9 cellular contexts compared by ENCODE assay signal in the genomic region with DNA sequence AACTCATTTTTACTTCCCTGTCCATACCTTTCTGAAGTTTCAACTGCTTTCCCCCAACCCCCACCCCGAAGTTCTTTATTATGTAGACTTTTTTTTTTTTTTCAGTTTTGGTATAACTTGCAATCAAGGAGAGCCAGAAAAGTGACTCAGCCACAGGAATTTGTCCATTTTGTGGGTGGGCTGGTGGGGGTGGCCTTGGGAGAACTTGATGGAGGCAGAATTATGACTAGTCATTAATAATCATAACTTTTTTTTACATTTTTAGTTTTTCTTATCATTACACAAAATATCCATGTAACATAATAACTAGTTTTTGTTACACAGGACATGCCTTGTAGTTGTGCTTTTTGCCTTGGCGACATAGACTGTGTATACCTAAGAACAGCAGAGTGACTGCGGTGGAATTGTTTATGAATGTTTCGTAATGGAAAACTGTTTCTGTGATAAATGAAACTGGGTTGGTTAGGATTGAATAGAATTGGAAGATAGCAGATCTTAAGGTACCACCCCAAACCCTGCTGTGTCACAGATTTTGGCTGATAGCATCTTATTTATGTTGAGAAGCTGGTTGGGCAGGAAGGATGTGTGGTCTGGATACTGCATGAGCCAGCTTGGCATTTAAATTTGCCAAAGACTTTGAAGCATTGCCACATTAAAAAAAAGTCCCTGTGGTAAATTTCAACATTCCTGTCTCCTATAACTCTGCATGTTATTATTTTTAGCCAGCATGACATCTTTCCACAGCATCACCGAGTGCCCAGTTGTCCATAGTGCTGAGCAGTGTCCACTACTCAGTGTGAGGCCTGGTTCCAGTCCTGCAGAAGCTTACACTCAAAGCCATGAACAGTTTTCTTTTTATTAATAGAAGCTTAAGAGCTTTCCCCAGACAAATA. TPM values are rescaled to one million over a fixed set of nuclear protein-coding genes. Genes with fewer than 3 reads are reported as not detected.
DNase-seq lines count a peak whose midpoint lies in the region; ATAC-seq and TF ChIP-seq lines count a peak whose summit lies in the region.
"Had no signal": no experiment of that assay in that cellular context is flagged by ENCODE, and none has a peak within 500 bp of the region (broad histone marks: within the 10 kb centered on the region; RNA-seq: fewer than 3 reads in every experiment).

No MANE protein-coding gene starts in this region.

- no peaks in the 10 kb centered on the region for H3K36me3 Mint-ChIP-seq in activated T-cell treated with anti-CD3 and anti-CD28 coated beads, Interleukin-2, amount 50 U/mL, for 4 hours (ENCODE audit: insufficient read depth)

- H3K27me3 Mint-ChIP-seq in activated T-cell treated with anti-CD3 and anti-CD28 coated beads, Interleukin-2, amount 50 U/mL, for 4 hours (ENCODE audit: low read depth): peaks cover 3% of the 10 kb centered on the region

- no peaks in the 10 kb centered on the region for H3K79me2 ChIP-seq in Loucy (ENCODE audit: insufficient read depth, low read length)

- H3K9me2 ChIP-seq in Loucy (replicated peaks; ENCODE audit: low read depth, low read length): no peaks in the 10 kb centered on the region

- no peaks in the 10 kb centered on the region for H3F3A ChIP-seq in Loucy (ENCODE audit: low read depth)

- no peak for TF ChIP-seq CTCF in Loucy (conservative IDR thresholded peaks at IDR 0.05; ENCODE audit: low read length)
- TF ChIP-seq CTCF in kidney epithelial cell (IDR thresholded peaks at IDR 0.05; ENCODE audit: insufficient read depth, low read length, poor library complexity, severe bottlenecking): no peak

- H3K36me3 ChIP-seq in BLaER1 (no peaks in the 10 kb centered on the region), Loucy (ENCODE audit: insufficient read depth, low read length) (no peaks in the 10 kb centered on the region), kidney epithelial cell (ENCODE audit: control insufficient read depth, insufficient read depth, low read length) (no peaks in the 10 kb centered on the region)

- ATAC-seq in activated T-cell treated with anti-CD3 and anti-CD28 coated beads, Interleukin-2, amount 50 U/mL, for 4 hours: peak; percentile 83 to 87
- no peak for ATAC-seq in HG03159 (IDR thresholded peaks at IDR 0.05; ENCODE audit: unreplicated experiment)

- intact Hi-C loops in posterior vena cava (cut with DNase I): no loop called here

- H4K20me1 ChIP-seq in BLaER1 (no peaks in the 10 kb centered on the region), Loucy (ENCODE audit: insufficient read depth, low read length, poor library complexity, severe bottlenecking) (no peaks in the 10 kb centered on the region)

- H2AFZ ChIP-seq in Loucy (ENCODE audit: low read length): no peak overlapping the region

- H3K4me3 ChIP-seq in BLaER1: no peak overlapping the region
- peak overlapping the region; percentile 33 for H3K4me3 ChIP-seq in Loucy (ENCODE audit: low read length, poor library complexity, severe bottlenecking)
- no peak overlapping the region for H3K4me3 ChIP-seq in kidney epithelial cell (ENCODE audit: low read depth, low read length)

- H3K4me1 Mint-ChIP-seq in activated T-cell treated with anti-CD3 and anti-CD28 coated beads, Interleukin-2, amount 50 U/mL, for 4 hours (ENCODE audit: low read depth): peaks cover 12% of the 10 kb centered on the region

- H3K27me3 ChIP-seq in BLaER1 (no peaks in the 10 kb centered on the region), Loucy (ENCODE audit: insufficient read depth, low read length, poor library complexity, severe bottlenecking) (no peaks in the 10 kb centered on the region), kidney epithelial cell (ENCODE audit: control insufficient read depth, insufficient read depth, low read length) (no peaks in the 10 kb centered on the region)

- H3K4me1 ChIP-seq in BLaER1 (peaks cover 8% of the 10 kb centered on the region), Loucy (ENCODE audit: insufficient read depth, low read length, poor library complexity, severe bottlenecking) (peaks cover 16% of the 10 kb centered on the region)

- H3K9me3 ChIP-seq in BLaER1 (no peaks in the 10 kb centered on the region), Loucy (ENCODE audit: insufficient read depth, low read depth, low read length) (no peaks in the 10 kb centered on the region)

- no peak overlapping the region for H3K27ac ChIP-seq in BLaER1

- H3K4me2 ChIP-seq in BLaER1 (peak overlapping the region; percentile 27), Loucy (ENCODE audit: low read depth, low read length, poor library complexity, severe bottlenecking) (peak overlapping the region; percentile 40)

- no peak for DNase-seq in activated T-cell treated with anti-CD3 and anti-CD28 coated beads, Interleukin-2, amount 50 U/mL, for 4 hours
- DNase-seq in kidney epithelial cell (ENCODE audit: low read depth) (peak; percentile 59), G401 (ENCODE audit: low spot score) (no peak), posterior vena cava (ENCODE audit: low spot score) (no peak), UCSD-AML1 (lab: John Stamatoyannopoulos, UW; ENCODE audit: unreplicated experiment) (no peak)
- DNase-seq: amygdala had no signal

- H3K9ac ChIP-seq in BLaER1: no peak overlapping the region
- no peak overlapping the region for H3K9ac ChIP-seq in Loucy (ENCODE audit: low read depth, low read length, poor library complexity, severe bottlenecking)

- no peak overlapping the region for H3K4me3 Mint-ChIP-seq in activated T-cell treated with anti-CD3 and anti-CD28 coated beads, Interleukin-2, amount 50 U/mL, for 4 hours

- no peaks in the 10 kb centered on the region for H3K9me3 Mint-ChIP-seq in activated T-cell treated with anti-CD3 and anti-CD28 coated beads, Interleukin-2, amount 50 U/mL, for 4 hours

- in situ Hi-C loops in G401 (cut with HindIII; ENCODE audit: low sequenced_read_pairs): no loop called here

RNA-seq across cellular contexts. Expression of gene LYPD6B, which starts 30.7 kb away (rescaled TPM):
- not detected for total RNA-seq in activated T-cell treated with anti-CD3 and anti-CD28 coated beads, Interleukin-2, amount 50 U/mL, for 4 hours
- total RNA-seq in kidney epithelial cell: 1.2 and 5.3 TPM in 2 replicates
- total RNA-seq in G401 (2014; rRNA removed; shearing (Covaris generic)): 21.3 and 28.7 TPM in 2 replicates
- total RNA-seq in posterior vena cava: not detected
